Comparison of ENCODE assay signal across 8 cellular contexts in the genomic region with DNA sequence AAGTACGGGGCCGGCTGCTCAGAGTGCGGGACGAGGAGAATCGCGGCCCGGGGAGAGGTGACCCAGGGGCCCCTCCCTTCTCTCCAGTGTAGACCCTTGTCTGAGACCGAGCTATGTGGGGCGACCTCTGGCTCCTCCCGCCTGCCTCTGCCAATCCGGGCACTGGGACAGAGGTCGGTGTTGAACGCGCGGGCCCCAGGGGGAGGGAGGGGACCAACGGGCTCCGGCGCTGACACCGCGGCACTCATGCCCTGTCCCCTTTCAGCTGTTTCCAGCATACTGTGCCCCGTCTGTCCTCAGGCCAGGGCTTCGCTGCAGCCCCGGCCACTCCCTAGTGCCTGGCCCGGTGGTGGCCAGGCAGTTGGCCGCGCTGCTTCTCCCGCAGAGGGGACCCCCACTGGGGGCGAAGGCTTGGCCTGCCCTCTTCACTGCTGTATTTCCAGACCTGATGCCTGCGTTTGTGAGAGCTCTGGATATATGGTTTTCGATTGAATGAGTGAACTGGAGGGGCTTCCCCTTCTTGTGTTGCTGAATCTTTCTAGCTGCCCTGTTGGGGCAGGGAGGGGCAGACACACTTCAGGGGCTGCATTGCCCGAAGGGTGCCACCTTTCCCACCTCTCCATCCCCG. TPM values are rescaled to one million over a fixed set of nuclear protein-coding genes. Genes with fewer than 3 reads are reported as not detected.
DNase-seq lines count a peak whose midpoint lies in the region; ATAC-seq and TF ChIP-seq lines count a peak whose summit lies in the region.

No MANE protein-coding gene starts in this region.

- WGBS in trophoblast cell (ENCODE audit: extremely low coverage, insufficient coverage, insufficient read length) = no CpG with 5 or more reads among the region's 32 CpGs

- H3K23ac ChIP-seq in trophoblast cell (ENCODE audit: low read length) = no peak overlapping the region

- peak overlapping the region; percentile 69 for H2BK120ac ChIP-seq in trophoblast cell (ENCODE audit: insufficient read depth, low read length, poor library complexity)

- H3K4me1 Mint-ChIP-seq in activated naive CD4-positive, alpha-beta T cell treated with anti-CD3 and anti-CD28 coated beads, Interleukin-2, amount 50 U/mL, for 24 hours = peaks cover 48% of the 10 kb centered on the region

- H3K27me3 ChIP-seq in trophoblast cell (ENCODE audit: insufficient read depth, low read length) = no peaks in the 10 kb centered on the region

- H3K4me3 Mint-ChIP-seq in activated naive CD4-positive, alpha-beta T cell treated with anti-CD3 and anti-CD28 coated beads, Interleukin-2, amount 50 U/mL, for 24 hours = peak overlapping the region; percentile 96

- H3K79me1 ChIP-seq in trophoblast cell (ENCODE audit: low read length) = peaks cover 16% of the 10 kb centered on the region

- peak overlapping the region; percentile 84 for H4K8ac ChIP-seq in trophoblast cell (ENCODE audit: low read depth, low read length)

- H3K4me1 ChIP-seq in trophoblast cell (ENCODE audit: control insufficient read depth in 1 of 2, insufficient read depth in 2 of 2, low read length in 2 of 2) = peaks cover 8 to 16% of the 10 kb centered on the region in 2 experiments

- H3K4ac ChIP-seq in trophoblast cell (ENCODE audit: low read depth, low read length) = peak overlapping the region; percentile 85

- H3K9me3 ChIP-seq in trophoblast cell (ENCODE audit: insufficient read depth, low read depth, low read length) = peaks cover 2% of the 10 kb centered on the region

- H2BK12ac ChIP-seq in trophoblast cell (ENCODE audit: low read length) = peak overlapping the region; percentile 47

- DNase-seq in activated T-cell treated with anti-CD3 and anti-CD28 coated beads for 1 hour (ENCODE audit: low read depth) (peak; percentile 5), activated T-cell treated with anti-CD3 and anti-CD28 coated beads for 4 hours (no peak), Right ventricle myocardium superior (peak; percentile 83), trophoblast cell (peak; percentile 17 to 44), amniotic stem cell (lab: John Stamatoyannopoulos, UW) (no peak)

- peak overlapping the region; percentile 77 for H3K18ac ChIP-seq in trophoblast cell (ENCODE audit: low read length)

- peak overlapping the region; percentile 64 for H4K12ac ChIP-seq in trophoblast cell (ENCODE audit: low read depth, low read length)

- H3K36me3 Mint-ChIP-seq in activated naive CD4-positive, alpha-beta T cell treated with anti-CD3 and anti-CD28 coated beads, Interleukin-2, amount 50 U/mL, for 24 hours = peaks cover 23% of the 10 kb centered on the region

- H3K36me3 ChIP-seq in trophoblast cell (ENCODE audit: control insufficient read depth in 1 of 2, insufficient read depth in 2 of 2, low read length in 2 of 2) = peaks cover 21 to 35% of the 10 kb centered on the region in 2 experiments

- H3K14ac ChIP-seq in trophoblast cell (ENCODE audit: low read length) = peak overlapping the region; percentile 78

- peak overlapping the region; percentile 76 for H3K27ac ChIP-seq in trophoblast cell (ENCODE audit: low read depth, low read length)

- peak overlapping the region; percentile 82 for H4K91ac ChIP-seq in trophoblast cell (ENCODE audit: low read depth, low read length)

- peak overlapping the region; percentile 89 for H3K27ac Mint-ChIP-seq in activated naive CD4-positive, alpha-beta T cell treated with anti-CD3 and anti-CD28 coated beads, Interleukin-2, amount 50 U/mL, for 24 hours

- no peaks in the 10 kb centered on the region for H3K9me3 Mint-ChIP-seq in activated naive CD4-positive, alpha-beta T cell treated with anti-CD3 and anti-CD28 coated beads, Interleukin-2, amount 50 U/mL, for 24 hours

- peaks cover 15% of the 10 kb centered on the region for H3K79me2 ChIP-seq in trophoblast cell (ENCODE audit: control insufficient read depth, insufficient read depth, low read length, poor library complexity)

- no peaks in the 10 kb centered on the region for H3K27me3 Mint-ChIP-seq in activated naive CD4-positive, alpha-beta T cell treated with anti-CD3 and anti-CD28 coated beads, Interleukin-2, amount 50 U/mL, for 24 hours

- peak overlapping the region; percentile 58 for H2AFZ ChIP-seq in trophoblast cell (ENCODE audit: insufficient read depth, low read length, poor library complexity)

- H3K4me2 ChIP-seq in trophoblast cell (ENCODE audit: low read length) = peak overlapping the region; percentile 82

- intact Hi-C loops in Right ventricle myocardium superior (cut with DNase I) = no loop called here

- H3K9ac ChIP-seq in trophoblast cell (ENCODE audit: low read length) = peak overlapping the region; percentile 84

- peak overlapping the region; percentile 46 for H2AK5ac ChIP-seq in trophoblast cell (ENCODE audit: low read length)

- ATAC-seq in HG02981 (IDR thresholded peaks at IDR 0.05; ENCODE audit: unreplicated experiment) (peak; percentile 25), Right ventricle myocardium superior (ENCODE audit: poor library complexity) (peak; percentile 72)

- H2BK5ac ChIP-seq in trophoblast cell (ENCODE audit: low read depth, low read length, poor library complexity) = peak overlapping the region; percentile 59

- H3K4me3 ChIP-seq in trophoblast cell (ENCODE audit: low read depth, low read length) = peak overlapping the region; percentile 82

TF ChIP-seq in PFSK-1, 5 proteins besides CTCF, POLR2A, EP300 and RAD21:
- TF ChIP-seq, protein P1, sequence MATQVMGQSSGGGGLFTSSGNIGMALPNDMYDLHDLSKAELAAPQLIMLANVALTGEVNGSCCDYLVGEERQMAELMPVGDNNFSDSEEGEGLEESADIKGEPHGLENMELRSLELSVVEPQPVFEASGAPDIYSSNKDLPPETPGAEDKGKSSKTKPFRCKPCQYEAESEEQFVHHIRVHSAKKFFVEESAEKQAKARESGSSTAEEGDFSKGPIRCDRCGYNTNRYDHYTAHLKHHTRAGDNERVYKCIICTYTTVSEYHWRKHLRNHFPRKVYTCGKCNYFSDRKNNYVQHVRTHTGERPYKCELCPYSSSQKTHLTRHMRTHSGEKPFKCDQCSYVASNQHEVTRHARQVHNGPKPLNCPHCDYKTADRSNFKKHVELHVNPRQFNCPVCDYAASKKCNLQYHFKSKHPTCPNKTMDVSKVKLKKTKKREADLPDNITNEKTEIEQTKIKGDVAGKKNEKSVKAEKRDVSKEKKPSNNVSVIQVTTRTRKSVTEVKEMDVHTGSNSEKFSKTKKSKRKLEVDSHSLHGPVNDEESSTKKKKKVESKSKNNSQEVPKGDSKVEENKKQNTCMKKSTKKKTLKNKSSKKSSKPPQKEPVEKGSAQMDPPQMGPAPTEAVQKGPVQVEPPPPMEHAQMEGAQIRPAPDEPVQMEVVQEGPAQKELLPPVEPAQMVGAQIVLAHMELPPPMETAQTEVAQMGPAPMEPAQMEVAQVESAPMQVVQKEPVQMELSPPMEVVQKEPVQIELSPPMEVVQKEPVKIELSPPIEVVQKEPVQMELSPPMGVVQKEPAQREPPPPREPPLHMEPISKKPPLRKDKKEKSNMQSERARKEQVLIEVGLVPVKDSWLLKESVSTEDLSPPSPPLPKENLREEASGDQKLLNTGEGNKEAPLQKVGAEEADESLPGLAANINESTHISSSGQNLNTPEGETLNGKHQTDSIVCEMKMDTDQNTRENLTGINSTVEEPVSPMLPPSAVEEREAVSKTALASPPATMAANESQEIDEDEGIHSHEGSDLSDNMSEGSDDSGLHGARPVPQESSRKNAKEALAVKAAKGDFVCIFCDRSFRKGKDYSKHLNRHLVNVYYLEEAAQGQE (IDR thresholded peaks at IDR 0.05; ENCODE audit: insufficient read depth in 1 of 2, low read depth in 2 of 2, low read length in 2 of 2) = no peak
- peak; percentile 7 for TF ChIP-seq FOXP2 (optimal IDR thresholded peaks at IDR 0.05; ENCODE audit: borderline replicate concordance, extremely low read depth, extremely low read length, insufficient read depth)

RNA-seq across cellular contexts. Expression of a gene that starts 0.8 kb away (rescaled TPM):
- 53.4 TPM for polyA plus RNA-seq in PFSK-1 (2012; ENCODE audit: insufficient read length, low read depth)
- total RNA-seq in Right ventricle myocardium superior = 284 TPM
- polyA plus RNA-seq in trophoblast cell (2013) = 709 and 755 TPM in 2 replicates

RNA-seq across cellular contexts. Expression of a gene that starts 1.0 kb away (rescaled TPM):
- 4.6 TPM for polyA plus RNA-seq in PFSK-1 (2012; ENCODE audit: insufficient read length, low read depth)
- 7.9 TPM for total RNA-seq in Right ventricle myocardium superior
- polyA plus RNA-seq in trophoblast cell (2013) = 10.2 and 11.7 TPM in 2 replicates

Comparison
In these comparisons a context has a peak if more than half of its experiments do, and no peak if none do; other contexts are left out.
1. DNase-seq: peak in activated T-cell treated with anti-CD3 and anti-CD28 coated beads for 1 hour (single experiment), Right ventricle myocardium superior (single experiment) and trophoblast cell (2 of 2); none in activated T-cell treated with anti-CD3 and anti-CD28 coated beads for 4 hours (single experiment) and amniotic stem cell (single experiment).